8 cellular contexts compared by ENCODE assay signal in the genomic region with DNA sequence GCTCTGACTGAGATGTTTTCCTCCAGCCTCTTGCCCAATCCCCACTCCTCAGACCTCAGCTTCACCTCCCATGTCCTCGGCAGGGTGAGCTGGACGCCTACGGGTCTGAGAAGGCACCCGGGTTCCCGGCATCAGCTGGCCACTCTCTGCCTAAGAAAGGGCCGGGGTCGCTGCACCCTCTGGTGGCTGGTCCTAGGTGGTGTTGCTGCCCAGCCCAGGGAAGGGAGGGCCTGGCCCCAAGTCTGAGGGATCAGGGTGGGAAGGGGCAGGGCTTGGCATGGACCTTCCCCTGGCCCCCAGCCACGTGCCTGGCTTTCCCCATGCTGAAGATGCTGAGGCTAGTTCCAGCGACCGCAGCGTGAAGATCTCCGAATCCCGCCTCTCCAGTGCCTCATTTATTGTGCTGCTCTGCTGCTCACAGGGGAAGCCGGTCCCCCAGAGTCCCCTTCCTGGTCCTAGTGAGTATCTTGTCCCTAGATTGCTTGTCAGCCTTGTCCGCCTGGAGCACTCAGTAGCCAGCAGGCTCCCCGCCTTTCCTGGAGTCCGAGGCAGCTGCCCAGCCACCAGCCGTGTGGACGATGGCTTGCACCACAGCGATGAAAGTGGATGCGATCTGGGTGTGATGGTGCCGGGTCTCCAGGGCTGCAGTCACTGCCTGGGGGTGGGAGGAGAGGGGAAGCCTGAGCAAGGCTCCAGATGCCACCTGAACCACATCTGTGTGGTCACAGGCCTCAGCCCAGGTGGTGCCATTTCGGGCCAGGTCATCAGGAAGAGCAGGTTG. TPM values are rescaled to one million over a fixed set of nuclear protein-coding genes. Genes with fewer than 3 reads are reported as not detected.
DNase-seq lines count a peak whose midpoint lies in the region; ATAC-seq and TF ChIP-seq lines count a peak whose summit lies in the region.

No MANE protein-coding gene starts in this region.

- no peaks in the 10 kb centered on the region for H3K9me3 ChIP-seq in prostate gland

- peak; percentile 76 to 99 (median 90) for TF ChIP-seq CTCF in prostate gland (IDR thresholded peaks at IDR 0.05)

- intact Hi-C loops in left cardiac atrium (cut with DNase I) (loop anchor here in 1 of 2 donors (2.0 kb wide), 1 partner anchor 59 kb away; no protein-coding TSS in a partner anchor), prostate gland (cut with DNase I) (loop anchor here (1.0 kb wide), 1 partner anchor 58 kb away; no protein-coding TSS in a partner anchor)

- H3K27me3 ChIP-seq in prostate gland (replicated peaks; ENCODE audit: insufficient read depth), result no peaks in the 10 kb centered on the region

- peak overlapping the region; percentile 75 to 77 for H3K27ac ChIP-seq in prostate gland

- TF ChIP-seq POLR2A in prostate gland (IDR thresholded peaks at IDR 0.05), result no peak

- H3K4me1 ChIP-seq in prostate gland (replicated peaks), result peaks cover 6% of the 10 kb centered on the region

- 32% methylated on average over 22 of the region's 23 CpGs for WGBS in prostate gland

- no peaks in the 10 kb centered on the region for H3K36me3 ChIP-seq in prostate gland

- ATAC-seq in SK-N-SH treated with all-trans-retinoic acid at 6 μM for 48 hours (peak; percentile 100), left cardiac atrium (peak; percentile 96), GM18867 (IDR thresholded peaks at IDR 0.05; ENCODE audit: unreplicated experiment) (no peak), HG03095 (IDR thresholded peaks at IDR 0.05; ENCODE audit: unreplicated experiment) (no peak)

- DNase-seq in DMS79 (lab: John Stamatoyannopoulos, UW), result peak; percentile 24
- DNase-seq in HuH-7 (ENCODE audit: low spot score), result peak; percentile 98
- DNase-seq in anterior cingulate cortex (lab: John Stamatoyannopoulos, UW), result peak in 57 of 58 donors; percentile 6 to 91 (median 67)
- peak; percentile 95 for DNase-seq in left cardiac atrium
- peak; percentile 88 for DNase-seq in prostate gland (ENCODE audit: low spot score)

- no peak overlapping the region for H3K4me3 ChIP-seq in prostate gland

TF ChIP-seq in SK-N-SH treated with all-trans-retinoic acid at 6 μM for 48 hours, 23 proteins besides CTCF, POLR2A, EP300 and RAD21:
- TF ChIP-seq TOX (CRISPR knock-in tag; IDR thresholded peaks at IDR 0.05; ENCODE audit: borderline replicate concordance) (no peak), ZNF70 (CRISPR knock-in tag; IDR thresholded peaks at IDR 0.05) (no peak), ESRRG (CRISPR knock-in tag; IDR thresholded peaks at IDR 0.05) (no peak), CSDC2 (CRISPR knock-in tag; IDR thresholded peaks at IDR 0.05) (no peak), TCF4 (CRISPR knock-in tag; IDR thresholded peaks at IDR 0.05; ENCODE audit: borderline replicate concordance) (no peak)
- TF ChIP-seq, protein P1, sequence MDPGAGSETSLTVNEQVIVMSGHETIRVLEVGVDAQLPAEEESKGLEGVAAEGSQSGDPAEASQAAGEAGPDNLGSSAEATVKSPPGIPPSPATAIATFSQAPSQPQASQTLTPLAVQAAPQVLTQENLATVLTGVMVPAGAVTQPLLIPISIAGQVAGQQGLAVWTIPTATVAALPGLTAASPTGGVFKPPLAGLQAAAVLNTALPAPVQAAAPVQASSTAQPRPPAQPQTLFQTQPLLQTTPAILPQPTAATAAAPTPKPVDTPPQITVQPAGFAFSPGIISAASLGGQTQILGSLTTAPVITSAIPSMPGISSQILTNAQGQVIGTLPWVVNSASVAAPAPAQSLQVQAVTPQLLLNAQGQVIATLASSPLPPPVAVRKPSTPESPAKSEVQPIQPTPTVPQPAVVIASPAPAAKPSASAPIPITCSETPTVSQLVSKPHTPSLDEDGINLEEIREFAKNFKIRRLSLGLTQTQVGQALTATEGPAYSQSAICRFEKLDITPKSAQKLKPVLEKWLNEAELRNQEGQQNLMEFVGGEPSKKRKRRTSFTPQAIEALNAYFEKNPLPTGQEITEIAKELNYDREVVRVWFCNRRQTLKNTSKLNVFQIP (CRISPR knock-in tag; IDR thresholded peaks at IDR 0.05; ENCODE audit: borderline replicate concordance, low read depth), result no peak

RNA-seq across cellular contexts. Expression of a gene that starts 2.9 kb away (rescaled TPM):
- 10 to 100 TPM; 41.5 to 57.8 TPM for total RNA-seq in left cardiac atrium
- total RNA-seq in prostate gland, result 10 to 100 TPM; 19.2 to 39.7 TPM

RNA-seq across cellular contexts. Expression of a gene that starts 22.9 kb away (rescaled TPM):
- 10 to 100 TPM; 54.5 to 59.1 TPM for total RNA-seq in left cardiac atrium
- total RNA-seq in prostate gland, result 10 to 100 TPM; 39.6 to 63.2 TPM

Comparison
In these comparisons a context has a peak if more than half of its experiments do, and no peak if none do; other contexts are left out.
1. DNase-seq: peak in every context shown above with its lines; median percentile 98 in HuH-7; 95 in left cardiac atrium; 88 in prostate gland; 67 in anterior cingulate cortex; 24 in DMS79.
2. ATAC-seq: peak in SK-N-SH treated with all-trans-retinoic acid at 6 μM for 48 hours (single experiment) and left cardiac atrium (2 of 2); none in GM18867 (single experiment) and HG03095 (single experiment).